ENCODE assay signal across 8 cellular contexts in genomic region chr10:96470108-96470743, GRCh38. TPM values are rescaled to one million over a fixed set of nuclear protein-coding genes. Genes with fewer than 3 reads are reported as not detected.
DNase-seq lines count a peak whose midpoint lies in the region; ATAC-seq and TF ChIP-seq lines count a peak whose summit lies in the region.

No MANE protein-coding gene starts in this region.

- peaks cover 51% of the 10 kb centered on the region for H3K27me3 Mint-ChIP-seq in nephron (ENCODE audit: low read depth)

- H3K9me3 Mint-ChIP-seq in nephron = no peaks in the 10 kb centered on the region

- no peaks in the 10 kb centered on the region for H3K36me3 Mint-ChIP-seq in nephron (ENCODE audit: low read depth)

- no peak overlapping the region for H3K27ac Mint-ChIP-seq in nephron

- peaks cover 11% of the 10 kb centered on the region for H3K4me1 Mint-ChIP-seq in nephron

- H3K4me3 ChIP-seq in fibroblast of mammary gland (ENCODE audit: control insufficient read depth, low read depth, low read length) = no peak overlapping the region

- no peak overlapping the region for H3K27ac ChIP-seq in VCaP

- H3K4me3 Mint-ChIP-seq in nephron = no peak overlapping the region

- DNase-seq in NCI-H2171 treated with DMSO at 0.1 percent for 48 hours (lab: John Stamatoyannopoulos, UW) (peak; percentile 30), NCI-H2171 (lab: John Stamatoyannopoulos, UW) (no peak), HT-29 (ENCODE audit: low spot score) (peak; percentile 47), fibroblast of mammary gland (ENCODE audit: low read depth) (peak; percentile 35)

- ATAC-seq in HG03108 (IDR thresholded peaks at IDR 0.05; ENCODE audit: unreplicated experiment) = no peak
- ATAC-seq in GM18858 (IDR thresholded peaks at IDR 0.05; ENCODE audit: unreplicated experiment) = no peak

- TF ChIP-seq CTCF in VCaP (conservative IDR thresholded peaks at IDR 0.05) (peak; percentile 64), fibroblast of mammary gland (conservative IDR thresholded peaks at IDR 0.05; ENCODE audit: control insufficient read depth, insufficient read depth, low read depth, low read length) (peak; percentile 56), nephron (IDR thresholded peaks at IDR 0.05; ENCODE audit: unreplicated experiment in 3 of 3) (peak; percentile 31 to 46 (median 43))

RNA-seq across cellular contexts. Expression of gene TLL2, which starts 43.5 kb away (rescaled TPM):
- total RNA-seq in HT-29 (2014; rRNA removed; shearing (Covaris generic)) = not detected in 2 replicates
